In genomic region chr4:85842540-85842939, GRCh38 we compare ENCODE assay signal across 10 cellular contexts.
A peak's percentile ranks its signal among the peaks of the same experiment; 100 is the strongest.
DNase-seq lines count a peak whose midpoint lies in the region; ATAC-seq, FAIRE-seq and TF ChIP-seq lines count a peak whose summit lies in the region.
"Had no signal": no experiment of that assay in that cellular context is flagged by ENCODE, and none has a peak within 500 bp of the region (broad histone marks: within the 10 kb centered on the region; RNA-seq: fewer than 3 reads in every experiment).

No MANE protein-coding gene starts in this region.

- H3K27me3 Mint-ChIP-seq in endothelial cell (ENCODE audit: unreplicated experiment): no peaks in the 10 kb centered on the region

- H3K36me3 ChIP-seq in pancreas: no peaks in the 10 kb centered on the region
- H3K36me3 ChIP-seq in breast epithelium: no peaks in the 10 kb centered on the region
- H3K36me3 ChIP-seq: esophagus squamous epithelium had no signal

- 50 to 52% methylated on average over 7 of the region's 7 CpGs for WGBS in pancreas, 2 donors

- no peaks in the 10 kb centered on the region for H3K9me3 ChIP-seq in pancreas
- no peaks in the 10 kb centered on the region for H3K9me3 ChIP-seq in breast epithelium
- H3K9me3 ChIP-seq: esophagus squamous epithelium had no signal

- no peaks in the 10 kb centered on the region for H3K9me3 Mint-ChIP-seq in endothelial cell (ENCODE audit: unreplicated experiment)

- H3K4me3 ChIP-seq in pancreas (no peak overlapping the region), breast epithelium (no peak overlapping the region)
- H3K4me3 ChIP-seq: esophagus squamous epithelium had no signal

- ATAC-seq in GM18868 (IDR thresholded peaks at IDR 0.05; ENCODE audit: unreplicated experiment): peak; percentile 56
- peak in 3 of 4 donors; percentile 83 to 93 (median 89) for ATAC-seq in pancreas

- H3K4me1 ChIP-seq in pancreas: peaks cover 0 to 11% (median 6%) of the 10 kb centered on the region in 3 donors
- no peaks in the 10 kb centered on the region for H3K4me1 ChIP-seq in breast epithelium

- DNase-seq in NOMO-1 treated with DMSO at 0.1 percent for 48 hours (lab: John Stamatoyannopoulos, UW; ENCODE audit: unreplicated experiment) (peak; percentile 95), endothelial cell (ENCODE audit: low spot score) (no peak), pancreas (peak in 1 of 6 donors; percentile 36), NCI-H1048 (lab: John Stamatoyannopoulos, UW) (no peak), ureter (ENCODE audit: low spot score) (no peak), breast epithelium (ENCODE audit: low spot score in 2 of 2) (no peak)
- no peak for DNase-seq in stimulated activated naive CD4-positive, alpha-beta T cell (lab: John Stamatoyannopoulos, UW)
- DNase-seq: esophagus squamous epithelium, NCI-H1417 had no signal

- H3K27ac Mint-ChIP-seq in endothelial cell (ENCODE audit: unreplicated experiment): peak overlapping the region; percentile 78

- H3K27ac ChIP-seq in pancreas: peak overlapping the region in 2 of 4 donors; percentile 65 to 76
- no peak overlapping the region for H3K27ac ChIP-seq in breast epithelium

- no peaks in the 10 kb centered on the region for H3K36me3 Mint-ChIP-seq in endothelial cell (ENCODE audit: low read depth, unreplicated experiment)

- no peak for FAIRE-seq in pancreas (lab: Jason Lieb, UNC)

- intact Hi-C loops in pancreas (cut with DNase I) (no loop called here), breast epithelium (cut with DNase I; ENCODE audit: low total_unique reads) (no loop called here)

- no peak for TF ChIP-seq CTCF in endothelial cell (IDR thresholded peaks at IDR 0.05; ENCODE audit: unreplicated experiment)
- no peak for TF ChIP-seq CTCF in pancreas (IDR thresholded peaks at IDR 0.05)
- TF ChIP-seq CTCF in breast epithelium (IDR thresholded peaks at IDR 0.05): no peak

- H3K27me3 ChIP-seq in pancreas: no peaks in the 10 kb centered on the region
- no peaks in the 10 kb centered on the region for H3K27me3 ChIP-seq in breast epithelium
- H3K27me3 ChIP-seq: esophagus squamous epithelium had no signal

- H3K4me3 Mint-ChIP-seq in endothelial cell (ENCODE audit: unreplicated experiment): no peak overlapping the region

- TF ChIP-seq POLR2A in breast epithelium (IDR thresholded peaks at IDR 0.05): no peak

- peaks cover 9% of the 10 kb centered on the region for H3K4me1 Mint-ChIP-seq in endothelial cell (ENCODE audit: unreplicated experiment)
